ENCODE assay signal across 12 cellular contexts in genomic region chr6:19301980-19302379, GRCh38.
DNase-seq lines count a peak whose midpoint lies in the region; ATAC-seq and TF ChIP-seq lines count a peak whose summit lies in the region.
"Had no signal": no experiment of that assay in that cellular context is flagged by ENCODE, and none has a peak within 500 bp of the region (broad histone marks: within the 10 kb centered on the region; RNA-seq: fewer than 3 reads in every experiment).

No MANE protein-coding gene starts in this region.

- peak; percentile 91 for ATAC-seq in RWPE2 (ENCODE audit: low read depth)
- ATAC-seq: left lung had no signal

- H3K27ac ChIP-seq in RWPE2 (ENCODE audit: poor library complexity, severe bottlenecking), result peak overlapping the region; percentile 14
- H3K27ac ChIP-seq in mesendoderm (ENCODE audit: low read depth, low read length), result no peak overlapping the region
- H3K27ac ChIP-seq in transverse colon, result no peak overlapping the region
- H3K27ac ChIP-seq: left lung had no signal

- H3K79me1 ChIP-seq in mesendoderm (ENCODE audit: low read length), result no peaks in the 10 kb centered on the region

- no peak overlapping the region for H3K4me3 ChIP-seq in RWPE2 (ENCODE audit: severe bottlenecking)
- H3K4me3 ChIP-seq in mesendoderm (ENCODE audit: low read length), result no peak overlapping the region
- no peak overlapping the region for H3K4me3 ChIP-seq in H7 (ENCODE audit: insufficient read depth, low read depth, low read length)
- H3K4me3 ChIP-seq in transverse colon, result no peak overlapping the region
- H3K4me3 ChIP-seq: left lung had no signal

- no peak overlapping the region for H3K4ac ChIP-seq in mesendoderm (ENCODE audit: low read depth, low read length)

- H3K36me3 ChIP-seq in RWPE2 (ENCODE audit: low read depth) (no peaks in the 10 kb centered on the region), mesendoderm (ENCODE audit: control insufficient read depth, insufficient read depth, low read length) (no peaks in the 10 kb centered on the region), H7 (replicated peaks; ENCODE audit: control insufficient read depth, insufficient read depth, low read length) (no peaks in the 10 kb centered on the region), transverse colon (no peaks in the 10 kb centered on the region)
- H3K36me3 ChIP-seq: left lung had no signal

- H3K4me1 ChIP-seq in RWPE2 (ENCODE audit: insufficient read depth, poor library complexity, severe bottlenecking) (peaks cover 12% of the 10 kb centered on the region), mesendoderm (ENCODE audit: control insufficient read depth, low read depth, low read length) (peaks cover 3% of the 10 kb centered on the region), transverse colon (no peaks in the 10 kb centered on the region)

- no peaks in the 10 kb centered on the region for H3K79me2 ChIP-seq in mesendoderm (ENCODE audit: control insufficient read depth, insufficient read depth, low read length)

- H2AK5ac ChIP-seq in mesendoderm (ENCODE audit: low read length), result no peak overlapping the region

- no peak overlapping the region for H3K9ac ChIP-seq in mesendoderm (ENCODE audit: low read length)

- TF ChIP-seq POLR2A in transverse colon (IDR thresholded peaks at IDR 0.05), result no peak

- no peaks in the 10 kb centered on the region for H3K9me3 ChIP-seq in RWPE2 (ENCODE audit: severe bottlenecking)
- H3K9me3 ChIP-seq in transverse colon, result no peaks in the 10 kb centered on the region
- H3K9me3 ChIP-seq: left lung had no signal

- H4K5ac ChIP-seq in mesendoderm (ENCODE audit: low read length), result no peak overlapping the region

- no peak overlapping the region for H3K56ac ChIP-seq in mesendoderm (ENCODE audit: low read length)

- no peak overlapping the region for H3K4me2 ChIP-seq in mesendoderm (ENCODE audit: low read length)

- no peak for TF ChIP-seq EP300 in transverse colon (IDR thresholded peaks at IDR 0.05; ENCODE audit: low read depth)

- no peak overlapping the region for H2BK5ac ChIP-seq in mesendoderm (ENCODE audit: low read length)

- DNase-seq in DMS79 (lab: John Stamatoyannopoulos, UW) (peak; percentile 27), NCI-H1436 (lab: John Stamatoyannopoulos, UW) (peak; percentile 15), RWPE2 (ENCODE audit: low spot score) (no peak), mesendoderm (peak; percentile 43), H7 (no peak), transverse colon (no peak)
- no peak for DNase-seq in central memory CD4-positive, alpha-beta T cell
- no peak for DNase-seq in activated naive CD4-positive, alpha-beta T cell treated with Interleukin-2 at 50 U/mL for 16 hours
- DNase-seq: activated T-cell treated with anti-CD3 and anti-CD28 coated beads, Interleukin-2, amount 50 U/mL, for 24 hours; CD4-positive, alpha-beta T cell; left lung; stimulated activated CD4-positive, alpha-beta T cell treated with anti-CD3 and anti-CD28 coated beads, Interleukin-15, amount 100 ng/mL, for 24 hours had no signal

- intact Hi-C loops in transverse colon (cut with DNase I; ENCODE audit: low total_unique reads), result no loop called here

- WGBS in mesendoderm (ENCODE audit: extremely low coverage, insufficient coverage, low lambda C conversion rate), result no CpG with 5 or more reads among the region's 2 CpGs
- WGBS in transverse colon (ENCODE audit: low coverage in 1 of 2), 2 donors, result 53 to 83% methylated on average over 2 of the region's 2 CpGs

- no peak overlapping the region for H3K23ac ChIP-seq in mesendoderm (ENCODE audit: low read length)

- no peak overlapping the region for H3K18ac ChIP-seq in mesendoderm (ENCODE audit: low read length)

- no peak overlapping the region for H2BK120ac ChIP-seq in mesendoderm (ENCODE audit: low read depth, low read length)

- in situ Hi-C loops in transverse colon (cut with MboI; ENCODE audit: low pct_ligation_motif_present in 1 of 4, low pct_unique_long_range_greater_than_20kb in 1 of 4, low sequenced_read_pairs in 3 of 4), result no loop called here

- no peak overlapping the region for H2BK15ac ChIP-seq in mesendoderm (replicated peaks; ENCODE audit: low read depth)

- TF ChIP-seq CTCF in RWPE2 (IDR thresholded peaks at IDR 0.05; ENCODE audit: poor library complexity, severe bottlenecking) (peak; percentile 12), transverse colon (IDR thresholded peaks at IDR 0.05) (no peak)

- no peaks in the 10 kb centered on the region for H3K27me3 ChIP-seq in RWPE2 (ENCODE audit: insufficient read depth, poor library complexity, severe bottlenecking)
- no peaks in the 10 kb centered on the region for H3K27me3 ChIP-seq in mesendoderm (ENCODE audit: insufficient read depth, low read length, poor library complexity)
- no peaks in the 10 kb centered on the region for H3K27me3 ChIP-seq in H7 (ENCODE audit: control insufficient read depth, insufficient read depth, low read length)
- no peaks in the 10 kb centered on the region for H3K27me3 ChIP-seq in transverse colon
- H3K27me3 ChIP-seq: left lung had no signal

- H4K8ac ChIP-seq in mesendoderm (ENCODE audit: low read depth, low read length), result no peak overlapping the region

Comparison
In these comparisons a context has a peak if more than half of its experiments do, and no peak if none do; other contexts are left out.
1. DNase-seq: peak in DMS79 (single experiment), NCI-H1436 (single experiment) and mesendoderm (single experiment); none in RWPE2 (single experiment), central memory CD4-positive, alpha-beta T cell (single experiment), H7 (single experiment), activated naive CD4-positive, alpha-beta T cell treated with Interleukin-2 at 50 U/mL for 16 hours (single experiment) and transverse colon (single experiment).